ENCODE assay signal across 8 cellular contexts in the genomic region with DNA sequence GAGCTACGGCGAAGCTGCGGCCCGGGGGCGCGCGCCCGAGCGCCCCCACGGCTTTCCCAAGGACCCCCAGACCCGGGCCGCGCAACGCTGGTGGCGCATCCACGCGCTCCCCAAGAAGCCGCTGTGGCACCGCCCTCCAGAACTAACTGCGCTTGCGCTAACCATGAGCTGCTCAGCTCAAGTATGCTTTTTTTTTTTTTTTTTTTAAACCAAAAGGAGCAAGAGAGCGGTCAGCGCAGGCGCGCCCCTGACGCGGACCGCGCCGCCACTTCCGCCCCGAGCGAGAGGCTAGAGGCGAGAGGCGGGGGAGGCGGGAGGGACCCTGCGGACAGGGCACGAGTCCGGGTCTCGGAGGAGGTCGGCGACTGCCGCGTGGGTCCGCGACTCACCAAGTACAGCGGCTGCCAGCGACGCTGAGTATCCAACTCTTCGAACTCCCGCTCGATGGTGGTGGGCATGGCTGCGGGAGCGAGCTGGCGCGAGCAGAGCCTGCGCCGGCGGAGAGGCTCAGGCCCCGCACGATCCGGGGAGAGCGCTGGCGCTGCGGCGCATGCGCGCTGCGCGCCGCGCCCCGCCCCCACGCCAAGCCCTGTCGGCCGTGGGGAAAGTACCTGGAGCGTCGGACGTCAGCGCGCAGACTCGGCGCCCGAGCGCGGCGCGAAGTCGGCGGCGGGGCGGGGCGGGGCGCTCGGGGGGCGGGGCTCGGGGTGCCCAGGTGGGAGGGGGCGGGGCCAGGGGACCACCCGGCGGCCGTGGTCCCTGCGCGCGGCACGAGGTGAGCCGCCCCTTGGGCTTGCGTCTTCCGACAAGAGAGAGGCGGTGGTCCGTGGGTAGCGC. TPM values are rescaled to one million over a fixed set of nuclear protein-coding genes. Genes with fewer than 3 reads are reported as not detected.
A peak's percentile ranks its signal among the peaks of the same experiment; 100 is the strongest.
DNase-seq lines count a peak whose midpoint lies in the region; ATAC-seq and TF ChIP-seq lines count a peak whose summit lies in the region.

A gene (minus strand): TSS at position 554 of the 837 bp plus-strand sequence. CDS start 96 bp downstream, at position 458.

- H4K20me1 ChIP-seq in OCI-LY3 (ENCODE audit: insufficient read depth, low read length): peaks cover 30% of the 10 kb centered on the region

- H3K4me1 ChIP-seq in OCI-LY3 (ENCODE audit: low read length): peaks cover 53% of the 10 kb centered on the region

- peaks cover 47% of the 10 kb centered on the region for H3K79me2 ChIP-seq in OCI-LY3 (ENCODE audit: low read length)

- peak within 1 kb of the TSS; percentile 88 for H3K9ac ChIP-seq in OCI-LY3 (ENCODE audit: low read length)

- peaks cover 6% of the 10 kb centered on the region for H3K27me3 Mint-ChIP-seq in endothelial cell (ENCODE audit: unreplicated experiment)

- no peaks in the 10 kb centered on the region for H3K9me3 Mint-ChIP-seq in endothelial cell (ENCODE audit: unreplicated experiment)

- peak within 1 kb of the TSS; percentile 93 for H3K4me3 ChIP-seq in OCI-LY3 (ENCODE audit: low read length)

- ATAC-seq in GM21528 (IDR thresholded peaks at IDR 0.05; ENCODE audit: low FRiP score, unreplicated experiment): peak; percentile 74

- H2AFZ ChIP-seq in OCI-LY3 (ENCODE audit: low read depth, low read length): peak within 1 kb of the TSS; percentile 61

- H3K4me1 Mint-ChIP-seq in endothelial cell (ENCODE audit: unreplicated experiment): peaks cover 18% of the 10 kb centered on the region

- DNase-seq in DMS 273 treated with DMSO at 0.1 percent for 48 hours (lab: John Stamatoyannopoulos, UW): peak; percentile 76
- peak; percentile 99 for DNase-seq in HuH-7.5 (ENCODE audit: low spot score)
- peak; percentile 95 for DNase-seq in activated CD8-positive, alpha-beta memory T cell treated with anti-CD3 and anti-CD28 coated beads, Interleukin-2, amount 50 U/mL, for 48 hours
- DNase-seq in endothelial cell (ENCODE audit: low spot score): peak; percentile 88
- peak; percentile 87 for DNase-seq in middle frontal gyrus (ENCODE audit: extremely low spot score, low spot score)
- peak; percentile 81 to 83 for DNase-seq in stimulated activated CD8-positive, alpha-beta memory T cell treated with anti-CD3 and anti-CD28 coated beads, Interleukin-2, amount 100 ng/mL, for 1 hour (ENCODE audit: low read depth in 2 of 2)

- H3K9me3 ChIP-seq in OCI-LY3 (ENCODE audit: insufficient read depth, low read length): no peaks in the 10 kb centered on the region

- no peaks in the 10 kb centered on the region for H3K36me3 ChIP-seq in OCI-LY3 (replicated peaks; ENCODE audit: low read depth, low read length)

- H3K36me3 Mint-ChIP-seq in endothelial cell (ENCODE audit: low read depth, unreplicated experiment): peaks cover 14% of the 10 kb centered on the region

- peak within 1 kb of the TSS; percentile 70 for H3K27ac Mint-ChIP-seq in endothelial cell (ENCODE audit: unreplicated experiment)

- H3K27ac ChIP-seq in OCI-LY3 (ENCODE audit: low read length): peak within 1 kb of the TSS; percentile 88

- H3K27me3 ChIP-seq in OCI-LY3 (ENCODE audit: low read depth, low read length): no peaks in the 10 kb centered on the region

- peak within 1 kb of the TSS; percentile 94 for H3K4me3 Mint-ChIP-seq in endothelial cell (ENCODE audit: unreplicated experiment)

- TF ChIP-seq CTCF in OCI-LY3 (IDR thresholded peaks at IDR 0.05; ENCODE audit: low read depth, low read length) (no peak), endothelial cell (IDR thresholded peaks at IDR 0.05; ENCODE audit: unreplicated experiment) (no peak)

- peak within 1 kb of the TSS; percentile 94 for H3K4me2 ChIP-seq in OCI-LY3 (ENCODE audit: low read length)

RNA-seq across cellular contexts. Expression of the gene that starts here (rescaled TPM):
- total RNA-seq in endothelial cell (ENCODE audit: unreplicated experiment): 23.9 TPM

Comparison
In these comparisons a context has a peak if more than half of its experiments do, and no peak if none do; other contexts are left out.
1. Peak in every context shown above with its lines: DNase-seq, ATAC-seq, H3K4me3 ChIP-seq and H3K27ac ChIP-seq.